In the genomic region with DNA sequence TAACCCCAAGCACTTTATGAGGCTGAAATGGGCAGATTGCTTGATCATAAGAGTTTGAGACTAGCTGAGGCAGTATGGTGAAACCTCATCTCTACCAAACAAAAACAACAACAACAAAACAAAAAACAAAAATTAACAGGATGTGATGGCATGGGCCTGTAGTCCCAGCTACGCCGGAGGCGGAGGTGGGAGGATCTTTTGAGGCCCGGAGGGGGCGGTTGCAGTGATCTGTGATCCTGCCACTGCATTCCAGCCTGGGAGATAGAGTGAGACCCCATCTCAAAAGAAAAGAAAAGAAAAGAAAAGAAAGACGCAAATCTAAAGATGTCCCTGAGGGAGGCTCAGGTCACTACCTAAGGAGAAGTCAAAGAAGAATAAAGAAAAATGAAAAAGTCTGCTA, we compare ENCODE assay signal across 1 cellular context.
TF ChIP-seq lines count a peak whose summit lies in the region.

No MANE protein-coding gene starts in this region.

TF ChIP-seq in HEK293, 187 proteins besides CTCF, POLR2A, EP300 and RAD21:
- TF ChIP-seq, protein P1, sequence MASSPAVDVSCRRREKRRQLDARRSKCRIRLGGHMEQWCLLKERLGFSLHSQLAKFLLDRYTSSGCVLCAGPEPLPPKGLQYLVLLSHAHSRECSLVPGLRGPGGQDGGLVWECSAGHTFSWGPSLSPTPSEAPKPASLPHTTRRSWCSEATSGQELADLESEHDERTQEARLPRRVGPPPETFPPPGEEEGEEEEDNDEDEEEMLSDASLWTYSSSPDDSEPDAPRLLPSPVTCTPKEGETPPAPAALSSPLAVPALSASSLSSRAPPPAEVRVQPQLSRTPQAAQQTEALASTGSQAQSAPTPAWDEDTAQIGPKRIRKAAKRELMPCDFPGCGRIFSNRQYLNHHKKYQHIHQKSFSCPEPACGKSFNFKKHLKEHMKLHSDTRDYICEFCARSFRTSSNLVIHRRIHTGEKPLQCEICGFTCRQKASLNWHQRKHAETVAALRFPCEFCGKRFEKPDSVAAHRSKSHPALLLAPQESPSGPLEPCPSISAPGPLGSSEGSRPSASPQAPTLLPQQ (tag by site-specific recombination; IDR thresholded peaks at IDR 0.05), result no peak
- TF ChIP-seq YY2 (tag by site-specific recombination; IDR thresholded peaks at IDR 0.05) (no peak), ZFHX2 (tag by site-specific recombination; conservative IDR thresholded peaks at IDR 0.05) (peak; percentile 23; the same call in 1 of the 2 replicates), ZNF140 (tag by site-specific recombination; IDR thresholded peaks at IDR 0.05) (no peak), ZNF473 (tag by site-specific recombination; IDR thresholded peaks at IDR 0.05) (no peak), ZNF747 (tag by site-specific recombination; IDR thresholded peaks at IDR 0.05) (no peak), ZSCAN30 (tag by site-specific recombination; IDR thresholded peaks at IDR 0.05) (no peak)
- TF ChIP-seq, protein P2, sequence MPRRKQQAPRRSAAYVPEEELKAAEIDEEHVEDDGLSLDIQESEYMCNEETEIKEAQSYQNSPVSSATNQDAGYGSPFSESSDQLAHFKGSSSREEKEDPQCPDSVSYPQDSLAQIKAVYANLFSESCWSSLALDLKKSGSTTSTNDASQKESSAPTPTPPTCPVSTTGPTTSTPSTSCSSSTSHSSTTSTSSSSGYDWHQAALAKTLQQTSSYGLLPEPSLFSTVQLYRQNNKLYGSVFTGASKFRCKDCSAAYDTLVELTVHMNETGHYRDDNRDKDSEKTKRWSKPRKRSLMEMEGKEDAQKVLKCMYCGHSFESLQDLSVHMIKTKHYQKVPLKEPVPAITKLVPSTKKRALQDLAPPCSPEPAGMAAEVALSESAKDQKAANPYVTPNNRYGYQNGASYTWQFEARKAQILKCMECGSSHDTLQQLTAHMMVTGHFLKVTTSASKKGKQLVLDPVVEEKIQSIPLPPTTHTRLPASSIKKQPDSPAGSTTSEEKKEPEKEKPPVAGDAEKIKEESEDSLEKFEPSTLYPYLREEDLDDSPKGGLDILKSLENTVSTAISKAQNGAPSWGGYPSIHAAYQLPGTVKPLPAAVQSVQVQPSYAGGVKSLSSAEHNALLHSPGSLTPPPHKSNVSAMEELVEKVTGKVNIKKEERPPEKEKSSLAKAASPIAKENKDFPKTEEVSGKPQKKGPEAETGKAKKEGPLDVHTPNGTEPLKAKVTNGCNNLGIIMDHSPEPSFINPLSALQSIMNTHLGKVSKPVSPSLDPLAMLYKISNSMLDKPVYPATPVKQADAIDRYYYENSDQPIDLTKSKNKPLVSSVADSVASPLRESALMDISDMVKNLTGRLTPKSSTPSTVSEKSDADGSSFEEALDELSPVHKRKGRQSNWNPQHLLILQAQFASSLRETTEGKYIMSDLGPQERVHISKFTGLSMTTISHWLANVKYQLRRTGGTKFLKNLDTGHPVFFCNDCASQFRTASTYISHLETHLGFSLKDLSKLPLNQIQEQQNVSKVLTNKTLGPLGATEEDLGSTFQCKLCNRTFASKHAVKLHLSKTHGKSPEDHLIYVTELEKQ (tag by site-specific recombination; IDR thresholded peaks at IDR 0.05; ENCODE audit: borderline replicate concordance), result no peak
